ENCODE assay signal across 10 cellular contexts in genomic region chr5:91361055-91361701, GRCh38. TPM values are rescaled to one million over a fixed set of nuclear protein-coding genes. Genes with fewer than 3 reads are reported as not detected.
A peak's percentile ranks its signal among the peaks of the same experiment; 100 is the strongest.
DNase-seq lines count a peak whose midpoint lies in the region; ATAC-seq and TF ChIP-seq lines count a peak whose summit lies in the region.
"Had no signal": no experiment of that assay in that cellular context is flagged by ENCODE, and none has a peak within 500 bp of the region (broad histone marks: within the 10 kb centered on the region; RNA-seq: fewer than 3 reads in every experiment).

No MANE protein-coding gene starts in this region.

- H3K36me3 Mint-ChIP-seq in T-cell: peaks cover 4% of the 10 kb centered on the region

- peaks cover 10 to 14% (median 12%) of the 10 kb centered on the region in 3 donors for H3K4me1 Mint-ChIP-seq in T-cell

- no peak for TF ChIP-seq CTCF in upper lobe of left lung (IDR thresholded peaks at IDR 0.05)

- no peak overlapping the region for H3K27ac ChIP-seq in upper lobe of left lung
- H3K27ac ChIP-seq: thoracic aorta had no signal

- ATAC-seq in HG02973 (IDR thresholded peaks at IDR 0.05; ENCODE audit: unreplicated experiment) (peak; percentile 68), T-cell (replicated peaks in 1 of 4) (peak in 3 of 4 experiments; percentile 31 to 52 (median 45)), upper lobe of left lung (ENCODE audit: low FRiP score in 2 of 2) (no peak)

- peak overlapping the region; percentile 37 to 77 for H3K27ac Mint-ChIP-seq in T-cell

- TF ChIP-seq EP300 in upper lobe of left lung (IDR thresholded peaks at IDR 0.05): no peak

- no peaks in the 10 kb centered on the region for H3K36me3 ChIP-seq in upper lobe of left lung
- H3K36me3 ChIP-seq: thoracic aorta had no signal

- CTCF ChIA-PET in T-cell (lab: Charles Lee): interaction anchor here in 1 of 2 donors (1.4 kb wide), 1 partner anchor 24 kb away, joined by 4 read pairs; no protein-coding TSS in a partner anchor

- H3K27me3 ChIP-seq in upper lobe of left lung: no peaks in the 10 kb centered on the region

- H3K4me3 Mint-ChIP-seq in T-cell: no peak overlapping the region

- DNase-seq in stimulated activated naive CD4-positive, alpha-beta T cell treated with Interleukin-2 at 50 U/mL for 16 hours (lab: John Stamatoyannopoulos, UW): peak; percentile 2
- DNase-seq in stimulated activated naive CD4-positive, alpha-beta T cell (lab: John Stamatoyannopoulos, UW): no peak
- DNase-seq in T-cell (no peak), NCI-H1436 treated with DMSO at 0.1 percent for 48 hours (lab: John Stamatoyannopoulos, UW) (no peak), GF-D8 (lab: John Stamatoyannopoulos, UW) (no peak), COLO829 (ENCODE audit: low spot score) (no peak), upper lobe of left lung (no peak)
- DNase-seq: occipital lobe had no signal

- H3K4me1 ChIP-seq in upper lobe of left lung: peaks cover 0 to 3% (median 0%) of the 10 kb centered on the region in 4 donors

- 70 to 71% methylated on average over 6 of the region's 6 CpGs for WGBS in upper lobe of left lung, 2 donors

- no peak for TF ChIP-seq POLR2A in upper lobe of left lung (IDR thresholded peaks at IDR 0.05)

- POLR2A ChIA-PET in T-cell (lab: Charles Lee): interaction anchor here in 1 of 2 donors (1.1 kb wide), 1 partner anchor 17 kb away, joined by 3 read pairs; no protein-coding TSS in a partner anchor

- no peak overlapping the region for H3K4me3 ChIP-seq in upper lobe of left lung
- H3K4me3 ChIP-seq: thoracic aorta had no signal

- H3K9me3 ChIP-seq in upper lobe of left lung: no peaks in the 10 kb centered on the region
- H3K9me3 ChIP-seq: thoracic aorta had no signal

- peaks cover 0 to 1% of the 10 kb centered on the region in 2 donors for H3K27me3 Mint-ChIP-seq in T-cell

- H3K9me3 Mint-ChIP-seq in T-cell: peaks cover 10 to 13% (median 10%) of the 10 kb centered on the region in 3 donors

RNA-seq across cellular contexts. Expression of gene ARRDC3, which starts 21.9 kb away (rescaled TPM):
- 100 to 1,000 TPM; 107 to 219 (median 127) TPM for total RNA-seq in T-cell
- 100 to 1,000 TPM in 3 of 6 donors, 10 to 100 TPM in 3; 43.2 to 175 (median 107) TPM for total RNA-seq in upper lobe of left lung

Comparison
In these comparisons a context has a peak if more than half of its experiments do, and no peak if none do; other contexts are left out.
1. ATAC-seq: peak in HG02973 (single experiment) and T-cell (3 of 4); none in upper lobe of left lung (0 of 2).